In the genomic region with DNA sequence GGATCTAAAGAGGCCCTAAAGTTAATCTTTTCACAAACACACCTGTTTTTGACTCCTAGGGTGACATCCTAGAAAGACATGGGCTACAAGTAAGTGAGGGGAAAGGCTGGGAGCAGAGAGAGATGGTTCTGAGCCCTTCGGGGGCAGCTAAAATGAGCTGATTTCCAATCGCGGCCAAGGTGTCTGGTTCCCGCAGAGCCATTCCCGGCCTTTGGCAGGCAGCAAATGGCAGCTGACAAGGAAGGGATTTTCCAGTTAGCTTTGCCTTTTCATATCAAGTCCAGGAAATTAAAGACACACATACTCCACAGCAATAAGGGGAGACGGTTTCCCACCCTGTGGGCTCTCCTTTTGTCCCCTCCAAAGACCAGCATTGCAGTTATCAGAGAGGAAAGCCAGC, we compare ENCODE assay signal across 1 cellular context.
TF ChIP-seq lines count a peak whose summit lies in the region.

No MANE protein-coding gene starts in this region.

TF ChIP-seq in SK-N-SH, 30 proteins besides CTCF, POLR2A, EP300 and RAD21 (continued from another document):
- TF ChIP-seq REST (IDR thresholded peaks at IDR 0.05; ENCODE audit: low read depth, low read length): no peak
- no peak for TF ChIP-seq USF2 (IDR thresholded peaks at IDR 0.05; ENCODE audit: borderline replicate concordance, low read depth, low read length)
- TF ChIP-seq, protein P1, sequence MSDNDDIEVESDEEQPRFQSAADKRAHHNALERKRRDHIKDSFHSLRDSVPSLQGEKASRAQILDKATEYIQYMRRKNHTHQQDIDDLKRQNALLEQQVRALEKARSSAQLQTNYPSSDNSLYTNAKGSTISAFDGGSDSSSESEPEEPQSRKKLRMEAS (IDR thresholded peaks at IDR 0.05; ENCODE audit: low read depth): no peak
- no peak for TF ChIP-seq RCOR1 (IDR thresholded peaks at IDR 0.05; ENCODE audit: low read length)
- no peak for TF ChIP-seq GATA2 (CRISPR knock-in tag; IDR thresholded peaks at IDR 0.05)
- no peak for TF ChIP-seq IRF3 (IDR thresholded peaks at IDR 0.05; ENCODE audit: low read depth, low read length)
- no peak for TF ChIP-seq EZH2phosphoT487 (IDR thresholded peaks at IDR 0.05; ENCODE audit: borderline replicate concordance, low read depth)
- no peak for TF ChIP-seq SMC3 (IDR thresholded peaks at IDR 0.05; ENCODE audit: low read depth, low read length)
TF ChIP-seq in SK-N-SH: peak in this region for 0.
